8 cellular contexts compared by ENCODE assay signal in the genomic region with DNA sequence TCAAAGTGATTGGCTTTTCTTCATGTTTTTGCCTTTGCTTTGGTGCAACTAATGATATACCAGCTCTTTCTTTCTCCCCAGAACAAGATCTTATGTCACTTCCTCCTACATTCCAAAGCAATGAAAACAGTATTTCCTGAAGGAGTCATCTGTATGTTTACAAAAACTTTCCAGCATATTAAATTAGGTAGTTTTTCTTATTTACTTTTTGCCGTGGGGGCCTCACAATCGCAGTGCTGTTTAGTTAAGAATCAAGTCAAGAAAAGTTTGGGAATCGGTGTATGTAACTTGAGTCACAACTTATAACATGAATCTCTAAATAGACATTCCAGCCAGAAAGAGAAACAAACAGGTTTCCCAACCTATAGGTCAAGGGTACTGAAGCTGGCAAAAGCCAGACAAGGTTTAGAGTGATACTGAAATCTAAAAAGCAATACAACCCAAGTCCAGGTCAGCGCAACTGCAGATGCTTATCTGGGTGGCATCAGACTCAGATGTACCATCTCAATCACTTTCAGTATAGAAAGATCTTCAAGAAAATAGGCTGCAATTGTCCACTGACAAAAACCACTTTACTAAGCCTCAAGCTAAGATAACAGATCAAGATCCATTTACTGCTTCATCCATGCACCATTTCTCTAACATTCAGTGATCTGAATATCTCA.
DNase-seq lines count a peak whose midpoint lies in the region; ATAC-seq, FAIRE-seq and TF ChIP-seq lines count a peak whose summit lies in the region.

No MANE protein-coding gene starts in this region.

- intact Hi-C loops in PC-3 (cut with micrococcal nuclease) (loop anchor here (1.0 kb wide), 2 partner anchors 26 to 77 kb away; no protein-coding TSS in a partner anchor), pancreas (cut with DNase I) (no loop called here)

- H3K27me3 ChIP-seq in PC-3 (ENCODE audit: low read length) (no peaks in the 10 kb centered on the region), pancreas (no peaks in the 10 kb centered on the region), Peyer's patch (no peaks in the 10 kb centered on the region)

- POLR2A ChIA-PET in PC-3 (lab: Charles Lee; ENCODE audit: unreplicated experiment), result no interaction called here

- TF ChIP-seq POLR2A in Peyer's patch (IDR thresholded peaks at IDR 0.05), result no peak

- H3K27ac ChIP-seq in PC-3 (ENCODE audit: low read length), result peak overlapping the region; percentile 91
- no peak overlapping the region for H3K27ac ChIP-seq in pancreas
- no peak overlapping the region for H3K27ac ChIP-seq in Peyer's patch

- TF ChIP-seq CTCF in PC-3 (conservative IDR thresholded peaks at IDR 0.05; ENCODE audit: low read depth, low read length) (no peak), pancreas (IDR thresholded peaks at IDR 0.05) (no peak), Peyer's patch (IDR thresholded peaks at IDR 0.05) (no peak)

- H4K20me1 ChIP-seq in PC-3 (ENCODE audit: low read length), result no peaks in the 10 kb centered on the region

- H3K36me3 ChIP-seq in PC-3 (ENCODE audit: low read depth, low read length), result no peaks in the 10 kb centered on the region
- H3K36me3 ChIP-seq in pancreas, result no peaks in the 10 kb centered on the region
- no peaks in the 10 kb centered on the region for H3K36me3 ChIP-seq in Peyer's patch

- peaks cover 42% of the 10 kb centered on the region for H3K4me1 ChIP-seq in PC-3 (ENCODE audit: insufficient read depth, low read length)
- peaks cover 0 to 3% (median 0%) of the 10 kb centered on the region in 3 donors for H3K4me1 ChIP-seq in pancreas
- H3K4me1 ChIP-seq in Peyer's patch, result peaks cover 0 to 7% (median 0%) of the 10 kb centered on the region in 4 donors

- CTCF ChIA-PET in PC-3 (lab: Charles Lee), result interaction anchor here (0.6 kb wide), 1 partner anchor 16 kb away, joined by 3 read pairs; no protein-coding TSS in a partner anchor

- H2AFZ ChIP-seq in PC-3 (ENCODE audit: low read length), result peak overlapping the region; percentile 35; the same call in 1 of the 2 replicates

- peaks cover 9% of the 10 kb centered on the region for H3F3A ChIP-seq in PC-3 (ENCODE audit: low read length, unreplicated experiment)

- no peaks in the 10 kb centered on the region for H3K79me2 ChIP-seq in PC-3 (ENCODE audit: low read length)

- H3K4me3 ChIP-seq in PC-3 (ENCODE audit: low read length), result peak overlapping the region; percentile 47
- no peak overlapping the region for H3K4me3 ChIP-seq in pancreas
- H3K4me3 ChIP-seq in Peyer's patch, result no peak overlapping the region

- DNase-seq in EH (ENCODE audit: low read depth) (peak; percentile 73), PC-3 (peak; percentile 88), fibroblast of gingiva (ENCODE audit: low read depth) (peak; percentile 47), pancreas (no peak), Peyer's patch (no peak)

- 53 to 54% methylated on average over 4 of the region's 4 CpGs for WGBS in pancreas, 2 donors

- H3K9ac ChIP-seq in PC-3 (ENCODE audit: low read length), result peak overlapping the region; percentile 50

- peak; percentile 84 for ATAC-seq in PC-3
- peak in 3 of 4 donors; percentile 31 to 44 (median 34) for ATAC-seq in pancreas
- no peak for ATAC-seq in HG03439 (IDR thresholded peaks at IDR 0.05; ENCODE audit: unreplicated experiment)
- no peak for ATAC-seq in GM19395 (IDR thresholded peaks at IDR 0.05; ENCODE audit: unreplicated experiment)
- no peak for ATAC-seq in HG02970 (IDR thresholded peaks at IDR 0.05; ENCODE audit: low FRiP score, unreplicated experiment)

- H3K9me3 ChIP-seq in PC-3 (ENCODE audit: low read length) (no peaks in the 10 kb centered on the region), pancreas (no peaks in the 10 kb centered on the region), Peyer's patch (no peaks in the 10 kb centered on the region)

- FAIRE-seq in pancreas (lab: Jason Lieb, UNC), result no peak

- H3K4me2 ChIP-seq in PC-3 (ENCODE audit: low read length), result peak overlapping the region; percentile 81

- no peaks in the 10 kb centered on the region for H3K9me2 ChIP-seq in PC-3 (replicated peaks; ENCODE audit: low read length)

- no TSS peak for BruUV-seq in PC-3 (replicated peaks; lab: Mats Ljungman, UMichigan)

Comparison
In these comparisons a context has a peak if more than half of its experiments do, and no peak if none do; other contexts are left out.
1. DNase-seq: peak in EH (single experiment), PC-3 (single experiment) and fibroblast of gingiva (single experiment); none in pancreas (0 of 6) and Peyer's patch (0 of 3).
2. ATAC-seq: peak in PC-3 (single experiment) and pancreas (3 of 4); none in HG03439 (single experiment), GM19395 (single experiment) and HG02970 (single experiment).